23 cellular contexts compared by ENCODE assay signal in genomic region chrX:151419748-151420147, GRCh38. TPM values are rescaled to one million over a fixed set of nuclear protein-coding genes. Genes with fewer than 3 reads are reported as not detected.
DNase-seq lines count a peak whose midpoint lies in the region; ATAC-seq and TF ChIP-seq lines count a peak whose summit lies in the region.
"Had no signal": no experiment of that assay in that cellular context is flagged by ENCODE, and none has a peak within 500 bp of the region (broad histone marks: within the 10 kb centered on the region; RNA-seq: fewer than 3 reads in every experiment).

No MANE protein-coding gene starts in this region.

- no peaks in the 10 kb centered on the region for H3K27me3 Mint-ChIP-seq in WTC11 (ENCODE audit: low read depth)
- H3K27me3 Mint-ChIP-seq in stimulated activated memory B cell treated with anti-CD40 and anti-IgM and Interleukin-4, amounts not matched to agents 10 μg/mL and 1 μg/mL and 100 μg/mL, for 72 hours: no peaks in the 10 kb centered on the region
- no peaks in the 10 kb centered on the region for H3K27me3 Mint-ChIP-seq in activated CD4-positive, alpha-beta T cell treated with anti-CD3 and anti-CD28 coated beads, Interleukin-2, amount 10 ng/mL, durations not matched to agents 24 days and 14 days

- H2AFZ ChIP-seq in PC-3 (ENCODE audit: low read length): no peak overlapping the region

- H3F3A ChIP-seq in PC-3 (ENCODE audit: low read length, unreplicated experiment): no peaks in the 10 kb centered on the region

- H3K9me3 ChIP-seq in HUES48 (ENCODE audit: control insufficient read depth, insufficient read depth, low read length) (peaks cover 33% of the 10 kb centered on the region), PC-3 (ENCODE audit: low read length) (no peaks in the 10 kb centered on the region)
- H3K9me3 ChIP-seq: A549 had no signal

- peak overlapping the region; percentile 63 for H3K27ac ChIP-seq in HUES48 (ENCODE audit: low read depth, low read length)
- no peak overlapping the region for H3K27ac ChIP-seq in PC-3 (ENCODE audit: low read length)
- H3K27ac ChIP-seq: A549, KMS-11, RWPE1 had no signal

- H3K9me2 ChIP-seq in PC-3 (replicated peaks; ENCODE audit: low read length): no peaks in the 10 kb centered on the region

- no peaks in the 10 kb centered on the region for H3K9me3 Mint-ChIP-seq in WTC11
- H3K9me3 Mint-ChIP-seq in stimulated activated memory B cell treated with anti-CD40 and anti-IgM and Interleukin-4, amounts not matched to agents 10 μg/mL and 1 μg/mL and 100 μg/mL, for 72 hours: no peaks in the 10 kb centered on the region
- H3K9me3 Mint-ChIP-seq in activated CD4-positive, alpha-beta T cell treated with anti-CD3 and anti-CD28 coated beads, Interleukin-2, amount 10 ng/mL, durations not matched to agents 24 days and 14 days: no peaks in the 10 kb centered on the region
- H3K9me3 Mint-ChIP-seq: CD8-positive, alpha-beta T cell had no signal

- peak overlapping the region; percentile 2; the same call in 1 of the 2 replicates for H3K4me3 Mint-ChIP-seq in WTC11
- H3K4me3 Mint-ChIP-seq in stimulated activated memory B cell treated with anti-CD40 and anti-IgM and Interleukin-4, amounts not matched to agents 10 μg/mL and 1 μg/mL and 100 μg/mL, for 72 hours: no peak overlapping the region
- H3K4me3 Mint-ChIP-seq in activated CD4-positive, alpha-beta T cell treated with anti-CD3 and anti-CD28 coated beads, Interleukin-2, amount 10 ng/mL, durations not matched to agents 24 days and 14 days: no peak overlapping the region
- H3K4me3 Mint-ChIP-seq: CD8-positive, alpha-beta T cell; IgD-negative memory B cell had no signal

- H3K79me2 ChIP-seq in PC-3 (ENCODE audit: low read length): no peaks in the 10 kb centered on the region

- TF ChIP-seq CTCF in WTC11 (IDR thresholded peaks at IDR 0.05) (no peak), choroid plexus epithelial cell (conservative IDR thresholded peaks at IDR 0.05; ENCODE audit: low read depth, low read length) (no peak), PC-3 (conservative IDR thresholded peaks at IDR 0.05; ENCODE audit: low read depth, low read length) (no peak)

- CTCF ChIA-PET in WTC11 (lab: Charles Lee): no interaction called here
- CTCF ChIA-PET in PC-3 (lab: Charles Lee): no interaction called here

- no peak for ATAC-seq in WTC11
- no peak for ATAC-seq in stimulated activated memory B cell treated with anti-CD40 and anti-IgM and Interleukin-4, amounts not matched to agents 10 μg/mL and 1 μg/mL and 100 μg/mL, for 72 hours
- ATAC-seq in PC-3: no peak
- ATAC-seq: A549; CD8-positive, alpha-beta T cell; Panc1 had no signal

- H3K4me1 ChIP-seq in HUES48 (ENCODE audit: control insufficient read depth, insufficient read depth, low read length) (peaks cover 11% of the 10 kb centered on the region), PC-3 (ENCODE audit: insufficient read depth, low read length) (no peaks in the 10 kb centered on the region)
- H3K4me1 ChIP-seq: A549 had no signal

- no peak overlapping the region for H3K4me3 ChIP-seq in HUES48 (ENCODE audit: low read depth, low read length)
- H3K4me3 ChIP-seq in choroid plexus epithelial cell (ENCODE audit: low read depth, low read length): no peak overlapping the region
- H3K4me3 ChIP-seq in PC-3 (ENCODE audit: low read length): no peak overlapping the region
- H3K4me3 ChIP-seq: A549 had no signal

- peaks cover 29% of the 10 kb centered on the region for H3K4me1 Mint-ChIP-seq in WTC11
- no peaks in the 10 kb centered on the region for H3K4me1 Mint-ChIP-seq in stimulated activated memory B cell treated with anti-CD40 and anti-IgM and Interleukin-4, amounts not matched to agents 10 μg/mL and 1 μg/mL and 100 μg/mL, for 72 hours
- peaks cover 4% of the 10 kb centered on the region for H3K4me1 Mint-ChIP-seq in activated CD4-positive, alpha-beta T cell treated with anti-CD3 and anti-CD28 coated beads, Interleukin-2, amount 10 ng/mL, durations not matched to agents 24 days and 14 days
- H3K4me1 Mint-ChIP-seq: IgD-negative memory B cell had no signal

- H3K27me3 ChIP-seq in HUES48 (ENCODE audit: control insufficient read depth, insufficient read depth, low read length) (no peaks in the 10 kb centered on the region), PC-3 (ENCODE audit: low read length) (no peaks in the 10 kb centered on the region)

- no peaks in the 10 kb centered on the region for H3K36me3 Mint-ChIP-seq in WTC11
- peaks cover 6% of the 10 kb centered on the region for H3K36me3 Mint-ChIP-seq in stimulated activated memory B cell treated with anti-CD40 and anti-IgM and Interleukin-4, amounts not matched to agents 10 μg/mL and 1 μg/mL and 100 μg/mL, for 72 hours
- H3K36me3 Mint-ChIP-seq in activated CD4-positive, alpha-beta T cell treated with anti-CD3 and anti-CD28 coated beads, Interleukin-2, amount 10 ng/mL, durations not matched to agents 24 days and 14 days (ENCODE audit: low read depth): peaks cover 3% of the 10 kb centered on the region
- H3K36me3 Mint-ChIP-seq: CD8-positive, alpha-beta T cell; IgD-negative memory B cell had no signal

- intact Hi-C loops in PC-3 (cut with micrococcal nuclease): no loop called here
- intact Hi-C loops in activated CD4-positive, alpha-beta T cell treated with anti-CD3 and anti-CD28 coated beads, Interleukin-2, amount 10 ng/mL, durations not matched to agents 24 days and 14 days (cut with micrococcal nuclease): no loop called here

- H3K9ac ChIP-seq in HUES48 (ENCODE audit: low read depth, low read length): no peak overlapping the region
- no peak overlapping the region for H3K9ac ChIP-seq in PC-3 (ENCODE audit: low read length)
- H3K9ac ChIP-seq: KMS-11 had no signal

- no peak overlapping the region for H3K4me2 ChIP-seq in PC-3 (ENCODE audit: low read length)
- H3K4me2 ChIP-seq: A549, KMS-11 had no signal

- no TSS peak for BruUV-seq in PC-3 (replicated peaks; lab: Mats Ljungman, UMichigan)

- no peak for DNase-seq in WTC11 (ENCODE audit: low spot score)
- peak; percentile 2 for DNase-seq in choroid plexus epithelial cell (ENCODE audit: low read depth)
- DNase-seq in activated CD8-positive, alpha-beta memory T cell treated with anti-CD3 and anti-CD28 coated beads, Interleukin-2, amount 50 U/mL, for 4 hours: no peak
- DNase-seq in PC-3: no peak
- no peak for DNase-seq in activated CD4-positive, alpha-beta T cell treated with anti-CD3 and anti-CD28 coated beads, Interleukin-2, amount 10 ng/mL, durations not matched to agents 24 days and 14 days
- DNase-seq: C1 segment of cervical spinal cord; CD8-positive, alpha-beta T cell; DND-41; H7; NCI-H1092; NCI-H1417 treated with DMSO at 0.1 percent for 48 hours; NCI-H1694 treated with DMSO at 0.1 percent for 48 hours; NCI-H2081; NCI-H2227 treated with DMSO at 0.1 percent for 48 hours; NCI-H526 treated with DMSO at 0.1 percent for 48 hours; SHP77 had no signal

- H4K20me1 ChIP-seq in PC-3 (ENCODE audit: low read length): no peaks in the 10 kb centered on the region

- H3K27ac Mint-ChIP-seq in WTC11: peak overlapping the region; percentile 38
- no peak overlapping the region for H3K27ac Mint-ChIP-seq in stimulated activated memory B cell treated with anti-CD40 and anti-IgM and Interleukin-4, amounts not matched to agents 10 μg/mL and 1 μg/mL and 100 μg/mL, for 72 hours
- no peak overlapping the region for H3K27ac Mint-ChIP-seq in activated CD4-positive, alpha-beta T cell treated with anti-CD3 and anti-CD28 coated beads, Interleukin-2, amount 10 ng/mL, durations not matched to agents 24 days and 14 days
- H3K27ac Mint-ChIP-seq: CD8-positive, alpha-beta T cell had no signal

- POLR2A ChIA-PET in WTC11 (lab: Charles Lee): no interaction called here
- POLR2A ChIA-PET in PC-3 (lab: Charles Lee; ENCODE audit: unreplicated experiment): no interaction called here

- no peaks in the 10 kb centered on the region for H3K36me3 ChIP-seq in HUES48 (ENCODE audit: control insufficient read depth, insufficient read depth, low read length)
- no peaks in the 10 kb centered on the region for H3K36me3 ChIP-seq in PC-3 (ENCODE audit: low read depth, low read length)

TF ChIP-seq in WTC11, 78 proteins besides CTCF, POLR2A, EP300 and RAD21 (continues in another document):
- TF ChIP-seq ATF6 (CRISPR knock-in tag; IDR thresholded peaks at IDR 0.05) (no peak), HMGA2 (CRISPR knock-in tag; IDR thresholded peaks at IDR 0.05) (no peak), GTF2I (CRISPR knock-in tag; conservative IDR thresholded peaks at IDR 0.05) (no peak), JAZF1 (CRISPR knock-in tag; IDR thresholded peaks at IDR 0.05) (no peak), ZNF263 (CRISPR knock-in tag; IDR thresholded peaks at IDR 0.05; ENCODE audit: low read depth) (no peak), RORB (CRISPR knock-in tag; IDR thresholded peaks at IDR 0.05) (no peak), NR1H2 (CRISPR knock-in tag; IDR thresholded peaks at IDR 0.05) (no peak), MXD4 (CRISPR knock-in tag; IDR thresholded peaks at IDR 0.05; ENCODE audit: borderline replicate concordance) (no peak), TCF7 (CRISPR knock-in tag; IDR thresholded peaks at IDR 0.05; ENCODE audit: low read depth) (no peak)

RNA-seq across cellular contexts. Expression of gene VMA21, which starts 22.7 kb away (rescaled TPM):
- total RNA-seq in WTC11 (2021) (51.4 to 54.9 TPM (median 52.8 TPM) in 3 replicates), PC-3 (2014; rRNA removed) (45.4 and 51.4 TPM in 2 replicates)
- total RNA-seq in activated CD4-positive, alpha-beta T cell treated with anti-CD3 and anti-CD28 coated beads, Interleukin-2, amount 10 ng/mL, durations not matched to agents 24 days and 14 days: 47.4 and 51.7 TPM in 2 replicates
